23 cellular contexts compared by ENCODE assay signal in the genomic region with DNA sequence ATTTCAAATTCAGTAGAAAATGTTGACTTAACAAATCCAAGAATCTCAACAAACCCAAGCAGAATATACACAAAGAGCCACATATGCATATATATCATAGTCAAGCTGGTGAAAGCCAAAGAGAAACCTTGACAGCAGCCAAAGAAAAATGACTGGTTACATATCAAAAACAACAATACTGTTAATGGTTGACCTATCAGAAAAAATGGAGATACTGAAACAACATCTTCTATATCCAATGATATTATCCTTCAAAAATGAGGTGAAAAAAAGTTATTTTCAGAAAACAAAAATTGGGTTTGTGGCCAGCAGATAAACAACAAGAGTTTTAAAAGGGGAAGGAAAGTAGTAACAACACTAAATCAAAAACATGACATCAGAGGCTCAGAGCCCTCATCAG.
"Had no signal": no experiment of that assay in that cellular context is flagged by ENCODE, and none has a peak within 500 bp of the region (broad histone marks: within the 10 kb centered on the region; RNA-seq: fewer than 3 reads in every experiment).

No MANE protein-coding gene starts in this region.

- H3K9me3 Mint-ChIP-seq: immature natural killer cell had no signal

- H3K27ac Mint-ChIP-seq: activated CD4-positive, alpha-beta memory T cell treated with anti-CD3 and anti-CD28 coated beads, Interleukin-2, amount 10 ng/mL, durations not matched to agents 7 days and 5 days; stimulated activated naive CD8-positive, alpha-beta T cell treated with anti-CD3 and anti-CD28 coated beads, Interleukin-15, Interleukin-2, amounts not matched to agents 100 ng/mL and 50 ng/mL, for 24 hours had no signal

- H3K9me3 ChIP-seq: lower lobe of right lung, prostate gland had no signal

- ATAC-seq: esophagus mucosa; lower lobe of right lung; naive thymus-derived CD8-positive, alpha-beta T cell; T-cell had no signal

- DNase-seq: activated CD4-positive, alpha-beta memory T cell treated with anti-CD3 and anti-CD28 coated beads, Interleukin-2, amount 10 ng/mL, durations not matched to agents 7 days and 5 days; activated CD4-positive, alpha-beta T cell treated with anti-CD3 and anti-CD28 coated beads for 4 hours; activated CD4-positive, CD25-positive, alpha-beta regulatory T cell; activated effector memory CD4-positive, alpha-beta T cell treated with anti-CD3 and anti-CD28 coated beads, Interleukin-2, amount 50 U/mL, for 16 hours; activated naive CD4-positive, alpha-beta T cell treated with anti-CD3 and anti-CD28 coated beads, Interleukin-2, amount 10 ng/mL, durations not matched to agents 7 days and 5 days; activated T-cell treated with anti-CD3 and anti-CD28 coated beads, Interleukin-2, amount 50 U/mL, for 48 hours; adrenal gland; brain microvascular endothelial cell; caudate nucleus; dermis blood vessel endothelial cell; effector CD8-positive, alpha-beta T cell; foreskin melanocyte; immature natural killer cell; lower lobe of right lung; naive thymus-derived CD8-positive, alpha-beta T cell; stimulated activated CD4-positive, alpha-beta T cell treated with anti-CD3 and anti-CD28 coated beads, Interleukin-4, amount 100 ng/mL, for 24 hours; T-cell; T1000 had no signal

- H3K27ac ChIP-seq: adrenal gland, ascending aorta, brain microvascular endothelial cell, lower lobe of right lung, prostate gland, tibial nerve had no signal

- H3K27me3 Mint-ChIP-seq: activated CD4-positive, alpha-beta memory T cell treated with anti-CD3 and anti-CD28 coated beads, Interleukin-2, amount 10 ng/mL, durations not matched to agents 7 days and 5 days; activated naive CD4-positive, alpha-beta T cell treated with anti-CD3 and anti-CD28 coated beads, Interleukin-2, amount 10 ng/mL, durations not matched to agents 7 days and 5 days; naive thymus-derived CD8-positive, alpha-beta T cell; stimulated activated naive CD8-positive, alpha-beta T cell treated with anti-CD3 and anti-CD28 coated beads, Interleukin-15, Interleukin-2, amounts not matched to agents 100 ng/mL and 50 ng/mL, for 24 hours; T-cell had no signal

- H3K36me3 ChIP-seq: adrenal gland, ascending aorta, brain microvascular endothelial cell, lower lobe of right lung, prostate gland had no signal

- H3K4me3 Mint-ChIP-seq: activated CD4-positive, alpha-beta memory T cell treated with anti-CD3 and anti-CD28 coated beads, Interleukin-2, amount 10 ng/mL, durations not matched to agents 7 days and 5 days; activated naive CD4-positive, alpha-beta T cell treated with anti-CD3 and anti-CD28 coated beads, Interleukin-2, amount 10 ng/mL, durations not matched to agents 7 days and 5 days; stimulated activated naive CD8-positive, alpha-beta T cell treated with anti-CD3 and anti-CD28 coated beads, Interleukin-15, Interleukin-2, amounts not matched to agents 100 ng/mL and 50 ng/mL, for 24 hours had no signal

- H3K4me1 ChIP-seq: adrenal gland, lower lobe of right lung, prostate gland had no signal

- H3K4me3 ChIP-seq: adrenal gland, ascending aorta, lower lobe of right lung, prostate gland, tibial nerve had no signal
